Comparison of ENCODE assay signal across 2 cellular contexts in genomic region chr2:48308722-48309121, GRCh38.
TF ChIP-seq lines count a peak whose summit lies in the region.

No MANE protein-coding gene starts in this region.

TF ChIP-seq in K562, 482 proteins besides CTCF, POLR2A, EP300 and RAD21:
- peak; percentile 93 for TF ChIP-seq ZNF121 (CRISPR knock-in tag; conservative IDR thresholded peaks at IDR 0.05)

TF ChIP-seq in HepG2, 621 proteins besides CTCF, POLR2A, EP300 and RAD21:
- TF ChIP-seq ZNF121 (CRISPR knock-in tag; IDR thresholded peaks at IDR 0.05) (peak; percentile 82), ZNF816 (CRISPR knock-in tag; IDR thresholded peaks at IDR 0.05; ENCODE audit: borderline replicate concordance) (peak; percentile 25; the same call in 1 of the 2 replicates)
